In the genomic region with DNA sequence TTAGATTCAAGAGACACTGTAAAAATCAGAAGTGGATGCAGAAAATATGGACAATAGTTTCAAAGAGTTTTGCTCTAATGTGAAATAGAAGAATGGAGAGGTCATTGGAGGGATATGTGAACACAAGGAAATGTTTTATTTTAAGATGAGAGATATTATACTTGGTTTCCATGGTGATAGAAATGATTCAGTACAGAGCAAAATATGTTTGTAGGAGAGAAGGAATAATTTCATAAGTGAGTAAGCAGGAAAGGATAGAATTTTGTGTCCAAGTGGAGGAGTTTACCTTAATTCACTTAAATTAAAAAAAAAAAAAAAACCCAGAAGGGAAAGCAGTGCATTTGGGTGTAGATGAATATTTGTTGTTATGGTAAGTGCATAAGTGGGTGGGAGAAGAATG, we compare ENCODE assay signal across 18 cellular contexts.
A peak's percentile ranks its signal among the peaks of the same experiment; 100 is the strongest.
DNase-seq lines count a peak whose midpoint lies in the region; ATAC-seq and TF ChIP-seq lines count a peak whose summit lies in the region.
"Had no signal": no experiment of that assay in that cellular context is flagged by ENCODE, and none has a peak within 500 bp of the region (broad histone marks: within the 10 kb centered on the region; RNA-seq: fewer than 3 reads in every experiment).

No MANE protein-coding gene starts in this region.

- CTCF ChIA-PET in WTC11 (lab: Charles Lee) = no interaction called here

- no peak for TF ChIP-seq CTCF in WTC11 (IDR thresholded peaks at IDR 0.05)

- H3K4me2 ChIP-seq in mesendoderm (ENCODE audit: low read length) = no peak overlapping the region
- H3K4me2 ChIP-seq: BLaER1 treated with 17β-estradiol and CSF1 and Interleukin-3, amounts not matched to agents 10 nM and 100 nM; KMS-11 had no signal

- POLR2A ChIA-PET in WTC11 (lab: Charles Lee) = no interaction called here

- no peak overlapping the region for H3K18ac ChIP-seq in mesendoderm (ENCODE audit: low read length)

- H3K9me3 Mint-ChIP-seq in WTC11 = peaks cover 17% of the 10 kb centered on the region
- H3K9me3 Mint-ChIP-seq in activated CD4-positive, alpha-beta T cell treated with anti-CD3 and anti-CD28 coated beads, Interleukin-2, amount 10 ng/mL, durations not matched to agents 24 days and 14 days = no peaks in the 10 kb centered on the region
- H3K9me3 Mint-ChIP-seq: CD8-positive, alpha-beta T cell had no signal

- no peak overlapping the region for H2BK120ac ChIP-seq in mesendoderm (ENCODE audit: low read depth, low read length)

- H2BK5ac ChIP-seq in mesendoderm (ENCODE audit: low read length) = no peak overlapping the region

- no peak for ATAC-seq in WTC11
- ATAC-seq: CD8-positive, alpha-beta T cell; HepG2 had no signal

- H3K27ac ChIP-seq in mesendoderm (ENCODE audit: low read depth, low read length) = no peak overlapping the region
- H3K27ac ChIP-seq: BLaER1 treated with 17β-estradiol and CSF1 and Interleukin-3, amounts not matched to agents 10 nM and 100 nM; KMS-11 had no signal

- H3K27me3 Mint-ChIP-seq in WTC11 (ENCODE audit: low read depth) = no peaks in the 10 kb centered on the region
- H3K27me3 Mint-ChIP-seq in activated CD4-positive, alpha-beta T cell treated with anti-CD3 and anti-CD28 coated beads, Interleukin-2, amount 10 ng/mL, durations not matched to agents 24 days and 14 days = peaks cover 5% of the 10 kb centered on the region

- intact Hi-C loops in activated CD4-positive, alpha-beta T cell treated with anti-CD3 and anti-CD28 coated beads, Interleukin-2, amount 10 ng/mL, durations not matched to agents 24 days and 14 days (cut with micrococcal nuclease) = loop anchor here (5.0 kb wide), 1 partner anchor 119 kb away; no protein-coding TSS in a partner anchor

- H3K36me3 Mint-ChIP-seq in WTC11 = peaks cover 16% of the 10 kb centered on the region
- no peaks in the 10 kb centered on the region for H3K36me3 Mint-ChIP-seq in activated CD4-positive, alpha-beta T cell treated with anti-CD3 and anti-CD28 coated beads, Interleukin-2, amount 10 ng/mL, durations not matched to agents 24 days and 14 days (ENCODE audit: low read depth)
- H3K36me3 Mint-ChIP-seq: CD8-positive, alpha-beta T cell had no signal

- H3K4me1 ChIP-seq in adipocyte (ENCODE audit: control insufficient read depth, insufficient read depth, low read length) = peaks cover 6% of the 10 kb centered on the region
- no peaks in the 10 kb centered on the region for H3K4me1 ChIP-seq in mesendoderm (ENCODE audit: control insufficient read depth, low read depth, low read length)
- H3K4me1 ChIP-seq: BLaER1 treated with 17β-estradiol and CSF1 and Interleukin-3, amounts not matched to agents 10 nM and 100 nM had no signal

- no peak overlapping the region for H2AK5ac ChIP-seq in mesendoderm (ENCODE audit: low read length)

- no peak overlapping the region for H4K8ac ChIP-seq in mesendoderm (ENCODE audit: low read depth, low read length)

- no peak overlapping the region for H3K4ac ChIP-seq in mesendoderm (ENCODE audit: low read depth, low read length)

- H3K79me1 ChIP-seq in mesendoderm (ENCODE audit: low read length) = no peaks in the 10 kb centered on the region

- no peaks in the 10 kb centered on the region for H3K9me3 ChIP-seq in adipocyte (ENCODE audit: control insufficient read depth, low read length)

- H4K5ac ChIP-seq in mesendoderm (ENCODE audit: low read length) = no peak overlapping the region

- no peak overlapping the region for H3K27ac Mint-ChIP-seq in WTC11
- no peak overlapping the region for H3K27ac Mint-ChIP-seq in activated CD4-positive, alpha-beta T cell treated with anti-CD3 and anti-CD28 coated beads, Interleukin-2, amount 10 ng/mL, durations not matched to agents 24 days and 14 days
- H3K27ac Mint-ChIP-seq: CD8-positive, alpha-beta T cell had no signal

- no peak overlapping the region for H3K23ac ChIP-seq in mesendoderm (ENCODE audit: low read length)

- DNase-seq in GM03348 (ENCODE audit: low spot score) (peak; percentile 9), adipocyte (ENCODE audit: low read depth) (peak; percentile 48), hepatic stellate cell (ENCODE audit: low spot score) (peak; percentile 2), stromal cell of bone marrow (ENCODE audit: low read depth) (peak; percentile 47), WTC11 (ENCODE audit: low spot score) (no peak), mesendoderm (no peak)
- no peak for DNase-seq in activated CD4-positive, alpha-beta T cell treated with anti-CD3 and anti-CD28 coated beads, Interleukin-2, amount 10 ng/mL, durations not matched to agents 24 days and 14 days
- DNase-seq: CD8-positive, alpha-beta T cell; DMS53; NCI-H1417; NCI-H1930; NCI-H345; NCI-H524 treated with DMSO at 0.1 percent for 48 hours; RPMI8226; SHP77 treated with DMSO at 0.1 percent for 48 hours had no signal

- H3K56ac ChIP-seq in mesendoderm (ENCODE audit: low read length) = no peak overlapping the region

- no peak overlapping the region for H2BK15ac ChIP-seq in mesendoderm (replicated peaks; ENCODE audit: low read depth)

- H3K79me2 ChIP-seq in mesendoderm (ENCODE audit: control insufficient read depth, insufficient read depth, low read length) = no peaks in the 10 kb centered on the region

- no peaks in the 10 kb centered on the region for H3K27me3 ChIP-seq in adipocyte (replicated peaks; ENCODE audit: control insufficient read depth, insufficient read depth, low read length)
- no peaks in the 10 kb centered on the region for H3K27me3 ChIP-seq in mesendoderm (ENCODE audit: insufficient read depth, low read length, poor library complexity)
- H3K27me3 ChIP-seq: BLaER1 treated with 17β-estradiol and CSF1 and Interleukin-3, amounts not matched to agents 10 nM and 100 nM had no signal

- H3K4me1 Mint-ChIP-seq in WTC11 = peaks cover 8% of the 10 kb centered on the region
- no peaks in the 10 kb centered on the region for H3K4me1 Mint-ChIP-seq in activated CD4-positive, alpha-beta T cell treated with anti-CD3 and anti-CD28 coated beads, Interleukin-2, amount 10 ng/mL, durations not matched to agents 24 days and 14 days

- H3K9ac ChIP-seq in adipocyte (ENCODE audit: low read length) = no peak overlapping the region
- H3K9ac ChIP-seq in mesendoderm (ENCODE audit: low read length) = no peak overlapping the region
- H3K9ac ChIP-seq: BLaER1 treated with 17β-estradiol and CSF1 and Interleukin-3, amounts not matched to agents 10 nM and 100 nM; KMS-11 had no signal

- H3K36me3 ChIP-seq in adipocyte (ENCODE audit: control insufficient read depth, insufficient read depth, low read length, severe bottlenecking) (no peaks in the 10 kb centered on the region), mesendoderm (ENCODE audit: control insufficient read depth, insufficient read depth, low read length) (no peaks in the 10 kb centered on the region)
- H3K36me3 ChIP-seq: BLaER1 treated with 17β-estradiol and CSF1 and Interleukin-3, amounts not matched to agents 10 nM and 100 nM had no signal

- H3K4me3 ChIP-seq in adipocyte (ENCODE audit: low read length) (no peak overlapping the region), mesendoderm (ENCODE audit: low read length) (no peak overlapping the region)
- H3K4me3 ChIP-seq: BLaER1 treated with 17β-estradiol and CSF1 and Interleukin-3, amounts not matched to agents 10 nM and 100 nM had no signal

- H3K4me3 Mint-ChIP-seq in WTC11 = no peak overlapping the region
- no peak overlapping the region for H3K4me3 Mint-ChIP-seq in activated CD4-positive, alpha-beta T cell treated with anti-CD3 and anti-CD28 coated beads, Interleukin-2, amount 10 ng/mL, durations not matched to agents 24 days and 14 days
- H3K4me3 Mint-ChIP-seq: CD8-positive, alpha-beta T cell had no signal

TF ChIP-seq in WTC11, 78 proteins besides CTCF, POLR2A, EP300 and RAD21:
- no peak for TF ChIP-seq ZNF423 (CRISPR knock-in tag; IDR thresholded peaks at IDR 0.05)
- TF ChIP-seq CREM (CRISPR knock-in tag; IDR thresholded peaks at IDR 0.05) = no peak
- no peak for TF ChIP-seq ETV6 (CRISPR knock-in tag; IDR thresholded peaks at IDR 0.05)
- TF ChIP-seq IRF2 (CRISPR knock-in tag; IDR thresholded peaks at IDR 0.05; ENCODE audit: borderline replicate concordance, low read depth) = no peak
- no peak for TF ChIP-seq ZNF416 (CRISPR knock-in tag; IDR thresholded peaks at IDR 0.05)
- TF ChIP-seq CBFB (CRISPR knock-in tag; IDR thresholded peaks at IDR 0.05; ENCODE audit: low read depth) = no peak
- TF ChIP-seq, protein P1, sequence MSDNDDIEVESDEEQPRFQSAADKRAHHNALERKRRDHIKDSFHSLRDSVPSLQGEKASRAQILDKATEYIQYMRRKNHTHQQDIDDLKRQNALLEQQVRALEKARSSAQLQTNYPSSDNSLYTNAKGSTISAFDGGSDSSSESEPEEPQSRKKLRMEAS (CRISPR knock-in tag; IDR thresholded peaks at IDR 0.05) = no peak
- TF ChIP-seq NR2C2 (CRISPR knock-in tag; IDR thresholded peaks at IDR 0.05) = no peak
- no peak for TF ChIP-seq OVOL2 (CRISPR knock-in tag; IDR thresholded peaks at IDR 0.05; ENCODE audit: borderline replicate concordance)
- no peak for TF ChIP-seq TP53 (CRISPR knock-in tag; IDR thresholded peaks at IDR 0.05)
- TF ChIP-seq RELA (CRISPR knock-in tag; IDR thresholded peaks at IDR 0.05; ENCODE audit: borderline replicate concordance) = no peak

Comparison
In these comparisons a context has a peak if more than half of its experiments do, and no peak if none do; other contexts are left out.
1. DNase-seq: peak in GM03348 (single experiment), adipocyte (single experiment), hepatic stellate cell (single experiment) and stromal cell of bone marrow (single experiment); none in WTC11 (single experiment), mesendoderm (single experiment) and activated CD4-positive, alpha-beta T cell treated with anti-CD3 and anti-CD28 coated beads, Interleukin-2, amount 10 ng/mL, durations not matched to agents 24 days and 14 days (single experiment).